ENCODE assay signal across 8 cellular contexts in the genomic region with DNA sequence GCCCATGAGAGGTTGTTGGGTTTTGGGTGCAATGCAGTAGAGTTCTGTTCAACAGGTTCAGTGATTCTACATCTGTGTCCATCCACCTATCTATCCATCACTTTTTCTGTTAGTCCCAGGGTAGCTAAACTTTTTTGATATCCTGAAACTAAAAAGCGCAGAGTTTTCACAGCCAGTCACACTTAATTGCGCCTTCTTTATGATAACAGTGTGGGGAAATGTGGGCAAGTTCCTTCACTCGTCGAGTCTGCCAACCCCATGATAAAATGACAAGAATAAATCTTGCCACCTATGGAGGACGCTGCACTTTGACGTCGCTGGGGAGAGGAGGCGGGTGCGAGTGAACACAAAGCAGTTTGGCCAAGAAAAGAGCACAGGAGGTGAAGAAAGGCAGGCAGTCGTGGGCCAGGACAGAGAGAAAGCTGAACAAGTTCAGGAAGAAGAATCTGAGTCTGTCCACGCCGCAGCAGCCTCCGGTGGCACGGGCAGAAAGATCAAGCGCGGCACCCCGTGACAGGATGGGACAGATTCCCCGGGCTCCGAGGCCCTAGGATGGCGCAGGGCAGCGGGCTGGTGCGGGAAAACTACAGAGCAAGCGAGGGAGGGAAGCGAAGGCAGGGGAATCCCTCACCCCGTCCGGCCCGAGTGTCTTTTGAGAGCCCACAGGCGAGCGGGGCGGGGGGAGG. TPM values are rescaled to one million over a fixed set of nuclear protein-coding genes. Genes with fewer than 3 reads are reported as not detected.
DNase-seq lines count a peak whose midpoint lies in the region; ATAC-seq and TF ChIP-seq lines count a peak whose summit lies in the region.

No MANE protein-coding gene starts in this region.

- DNase-seq in NCI-H2227 treated with DMSO at 0.1 percent for 48 hours (lab: John Stamatoyannopoulos, UW), result peak; percentile 59
- DNase-seq in fibroblast of the aortic adventitia (ENCODE audit: low read depth), result no peak
- no peak for DNase-seq in stimulated activated effector memory CD8-positive, alpha-beta T cell treated with anti-CD3 and anti-CD28 coated beads, Interleukin-12 subunit alpha, Interleukin-12 subunit beta, amount 100 ng/mL, for 72 hours (ENCODE audit: low spot score in 2 of 2)
- DNase-seq in KG1 (lab: John Stamatoyannopoulos, UW), result no peak
- no peak for DNase-seq in foreskin melanocyte
- no peak for DNase-seq in NK-92 (lab: John Stamatoyannopoulos, UW; ENCODE audit: unreplicated experiment)

- peaks cover 6% of the 10 kb centered on the region for H3K9me3 Mint-ChIP-seq in stimulated activated effector memory CD8-positive, alpha-beta T cell treated with anti-CD3 and anti-CD28 coated beads, Interleukin-12 subunit alpha, Interleukin-12 subunit beta, amount 100 ng/mL, for 72 hours

- H3K9ac ChIP-seq in BLaER1, result no peak overlapping the region

- no peak overlapping the region for H3K27ac Mint-ChIP-seq in stimulated activated effector memory CD8-positive, alpha-beta T cell treated with anti-CD3 and anti-CD28 coated beads, Interleukin-12 subunit alpha, Interleukin-12 subunit beta, amount 100 ng/mL, for 72 hours

- peaks cover 11% of the 10 kb centered on the region for H3K4me1 Mint-ChIP-seq in stimulated activated effector memory CD8-positive, alpha-beta T cell treated with anti-CD3 and anti-CD28 coated beads, Interleukin-12 subunit alpha, Interleukin-12 subunit beta, amount 100 ng/mL, for 72 hours

- no peak overlapping the region for H3K4me2 ChIP-seq in BLaER1

- peak; percentile 41 for ATAC-seq in GM21526 (IDR thresholded peaks at IDR 0.05; ENCODE audit: low FRiP score, unreplicated experiment)
- no peak for ATAC-seq in stimulated activated effector memory CD8-positive, alpha-beta T cell treated with anti-CD3 and anti-CD28 coated beads, Interleukin-12 subunit alpha, Interleukin-12 subunit beta, amount 100 ng/mL, for 72 hours

- peaks cover 52% of the 10 kb centered on the region; the same call in 1 of the 2 replicates for H4K20me1 ChIP-seq in BLaER1

- TF ChIP-seq CTCF in fibroblast of the aortic adventitia (IDR thresholded peaks at IDR 0.05; ENCODE audit: insufficient read depth, low read length), result no peak

- H3K9me3 ChIP-seq in BLaER1, result peaks cover 32% of the 10 kb centered on the region

- peak overlapping the region; percentile 14; the same call in 1 of the 2 replicates for H3K4me3 ChIP-seq in BLaER1
- peak overlapping the region; percentile 31 for H3K4me3 ChIP-seq in fibroblast of the aortic adventitia (ENCODE audit: low read depth, low read length)

- H3K27ac ChIP-seq in BLaER1, result no peak overlapping the region

- peaks cover 81% of the 10 kb centered on the region for H3K27me3 ChIP-seq in BLaER1

- no peaks in the 10 kb centered on the region for H3K36me3 ChIP-seq in BLaER1

- no peaks in the 10 kb centered on the region for H3K36me3 Mint-ChIP-seq in stimulated activated effector memory CD8-positive, alpha-beta T cell treated with anti-CD3 and anti-CD28 coated beads, Interleukin-12 subunit alpha, Interleukin-12 subunit beta, amount 100 ng/mL, for 72 hours

- no peaks in the 10 kb centered on the region for H3K4me1 ChIP-seq in BLaER1

- peak overlapping the region; percentile 22 for H3K4me3 Mint-ChIP-seq in stimulated activated effector memory CD8-positive, alpha-beta T cell treated with anti-CD3 and anti-CD28 coated beads, Interleukin-12 subunit alpha, Interleukin-12 subunit beta, amount 100 ng/mL, for 72 hours

RNA-seq across cellular contexts. Expression of gene SP8, which starts 9.2 kb away (rescaled TPM):
- not detected in 2 replicates for total RNA-seq in fibroblast of the aortic adventitia (ENCODE audit: low replicate concordance)
